19 cellular contexts compared by ENCODE assay signal in genomic region chr4:143374771-143375170, GRCh38. TPM values are rescaled to one million over a fixed set of nuclear protein-coding genes. Genes with fewer than 3 reads are reported as not detected.
A peak's percentile ranks its signal among the peaks of the same experiment; 100 is the strongest.
DNase-seq lines count a peak whose midpoint lies in the region; ATAC-seq and TF ChIP-seq lines count a peak whose summit lies in the region.
"Had no signal": no experiment of that assay in that cellular context is flagged by ENCODE, and none has a peak within 500 bp of the region (broad histone marks: within the 10 kb centered on the region; RNA-seq: fewer than 3 reads in every experiment).

No MANE protein-coding gene starts in this region.

- H3K36me3 ChIP-seq in MM.1S (replicated peaks; ENCODE audit: insufficient read depth, low read length), result peaks cover 1% of the 10 kb centered on the region; the same call in 1 of the 2 replicates
- no peaks in the 10 kb centered on the region for H3K36me3 ChIP-seq in endodermal cell (ENCODE audit: control insufficient read depth, insufficient read depth, low read length)
- no peaks in the 10 kb centered on the region for H3K36me3 ChIP-seq in sigmoid colon
- H3K36me3 ChIP-seq in upper lobe of right lung, result no peaks in the 10 kb centered on the region

- TF ChIP-seq CTCF in MM.1S (IDR thresholded peaks at IDR 0.05; ENCODE audit: low read length) (no peak), endodermal cell (conservative IDR thresholded peaks at IDR 0.05) (no peak), sigmoid colon (IDR thresholded peaks at IDR 0.05) (no peak), upper lobe of right lung (IDR thresholded peaks at IDR 0.05) (no peak)

- ATAC-seq in upper lobe of right lung (peak; percentile 58), HG02970 (IDR thresholded peaks at IDR 0.05; ENCODE audit: low FRiP score, unreplicated experiment) (no peak), HG02973 (IDR thresholded peaks at IDR 0.05; ENCODE audit: unreplicated experiment) (no peak)

- H4K20me1 ChIP-seq in MM.1S (ENCODE audit: insufficient read depth, low read length), result peaks cover 30% of the 10 kb centered on the region

- peaks cover 24% of the 10 kb centered on the region for H3K4me1 Mint-ChIP-seq in endodermal cell

- H3K9me3 ChIP-seq in MM.1S (replicated peaks; ENCODE audit: insufficient read depth, low read length) (no peaks in the 10 kb centered on the region), endodermal cell (ENCODE audit: control insufficient read depth, low read length) (no peaks in the 10 kb centered on the region), sigmoid colon (no peaks in the 10 kb centered on the region), upper lobe of right lung (no peaks in the 10 kb centered on the region)

- H3K9me3 Mint-ChIP-seq in endodermal cell, result peaks cover 15% of the 10 kb centered on the region

- no peak overlapping the region for H3K4me3 ChIP-seq in MM.1S (ENCODE audit: low read length)
- H3K4me3 ChIP-seq in endodermal cell (ENCODE audit: low read length), result no peak overlapping the region
- H3K4me3 ChIP-seq in sigmoid colon, result no peak overlapping the region
- no peak overlapping the region for H3K4me3 ChIP-seq in upper lobe of right lung

- H3K9ac ChIP-seq in MM.1S (ENCODE audit: low read length) (no peak overlapping the region), endodermal cell (ENCODE audit: extremely low read depth, low read length, poor library complexity, severe bottlenecking) (no peak overlapping the region)

- WGBS in endodermal cell (ENCODE audit: insufficient coverage in 1 of 2, insufficient read length in 1 of 2), 2 experiments, result 75 to 79% methylated on average over 6 of the region's 6 CpGs
- 86 to 94% methylated on average over 6 of the region's 6 CpGs for WGBS in sigmoid colon, 2 donors

- H3F3A ChIP-seq in MM.1S (ENCODE audit: insufficient read depth, low read length), result peaks cover 39% of the 10 kb centered on the region

- peaks cover 92% of the 10 kb centered on the region for H3K79me2 ChIP-seq in MM.1S (ENCODE audit: low read length)

- TF ChIP-seq EP300 in sigmoid colon (IDR thresholded peaks at IDR 0.05), result no peak

- H3K27ac ChIP-seq in MM.1S (ENCODE audit: low read length) (no peak overlapping the region), endodermal cell (ENCODE audit: low read depth, low read length) (no peak overlapping the region), sigmoid colon (peak overlapping the region; percentile 38 to 89 (median 80)), upper lobe of right lung (no peak overlapping the region)

- H3K9me2 ChIP-seq in MM.1S (replicated peaks; ENCODE audit: insufficient read depth, low read length), result no peaks in the 10 kb centered on the region

- peaks cover 3% of the 10 kb centered on the region for H3K36me3 Mint-ChIP-seq in endodermal cell (ENCODE audit: low read depth)

- intact Hi-C loops in sigmoid colon (cut with DNase I) (no loop called here), upper lobe of right lung (cut with DNase I) (no loop called here)

- H3K27me3 ChIP-seq in MM.1S (replicated peaks; ENCODE audit: insufficient read depth, low read length), result no peaks in the 10 kb centered on the region
- H3K27me3 ChIP-seq in endodermal cell (ENCODE audit: control insufficient read depth, insufficient read depth, low read length, poor library complexity, severe bottlenecking), result no peaks in the 10 kb centered on the region
- no peaks in the 10 kb centered on the region for H3K27me3 ChIP-seq in sigmoid colon
- no peaks in the 10 kb centered on the region for H3K27me3 ChIP-seq in upper lobe of right lung

- H3K27me3 Mint-ChIP-seq in endodermal cell (ENCODE audit: insufficient read depth), result no peaks in the 10 kb centered on the region

- peak overlapping the region; percentile 68 for H3K4me2 ChIP-seq in MM.1S (ENCODE audit: low read depth, low read length)

- no peak for TF ChIP-seq POLR2A in sigmoid colon (IDR thresholded peaks at IDR 0.05)

- H3K4me1 ChIP-seq in MM.1S (ENCODE audit: low read length), result peaks cover 74% of the 10 kb centered on the region
- no peaks in the 10 kb centered on the region for H3K4me1 ChIP-seq in endodermal cell (ENCODE audit: control insufficient read depth, insufficient read depth, low read length)
- H3K4me1 ChIP-seq in sigmoid colon, result peaks cover 0 to 82% (median 80%) of the 10 kb centered on the region in 4 donors
- peaks cover 52% of the 10 kb centered on the region for H3K4me1 ChIP-seq in upper lobe of right lung

- DNase-seq in MM.1S (no peak), endodermal cell (no peak), sigmoid colon (no peak), upper lobe of right lung (no peak), NCI-H146 treated with DMSO at 0.1 percent for 48 hours (lab: John Stamatoyannopoulos, UW; ENCODE audit: unreplicated experiment) (no peak)
- DNase-seq: Calu3; CD4-positive, alpha-beta T cell; DMS53; HCEC 1CT; KG1; NCI-H1105; NCI-H1694 treated with DMSO at 0.1 percent for 48 hours; NCI-H345; NCI-H526 treated with DMSO at 0.1 percent for 48 hours; NK-92 treated with Interleukin-12 subunit alpha and Interleukin-12 subunit beta, amount 100 ng/mL, for 24 hours; RPMI8226; SIG-M5 had no signal

- peak overlapping the region; percentile 26 for H3K27ac Mint-ChIP-seq in endodermal cell
- H3K27ac Mint-ChIP-seq: CD4-positive, alpha-beta T cell had no signal

- H3K4me3 Mint-ChIP-seq in endodermal cell, result no peak overlapping the region
- H3K4me3 Mint-ChIP-seq: CD4-positive, alpha-beta T cell had no signal

- H2AFZ ChIP-seq in MM.1S (ENCODE audit: low read length), result no peak overlapping the region

RNA-seq across cellular contexts. Expression of gene GAB1, which starts 38.1 kb away (rescaled TPM):
- total RNA-seq in endodermal cell, result 10 to 100 TPM; 28.3 to 33.3 TPM
- polyA plus RNA-seq in endodermal cell (2013, experiment 1 of 2), result 21.4 TPM
- 21.2 TPM for polyA plus RNA-seq in endodermal cell (2013, experiment 2 of 2)
- 10 to 100 TPM; 44.1 to 71.6 (median 62.4) TPM for total RNA-seq in sigmoid colon
- 10 to 100 TPM; 10.0 to 13.2 (median 11.4) TPM for polyA plus RNA-seq in sigmoid colon
- total RNA-seq in upper lobe of right lung, result 64.8 TPM

Comparison
In these comparisons a context has a peak if more than half of its experiments do, and no peak if none do; other contexts are left out.
1. H3K27ac ChIP-seq: peak in sigmoid colon (4 of 4); none in MM.1S (single experiment), endodermal cell (single experiment) and upper lobe of right lung (single experiment).